ENCODE assay signal across 8 cellular contexts in genomic region chrX:11759172-11759460, GRCh38. TPM values are rescaled to one million over a fixed set of nuclear protein-coding genes. Genes with fewer than 3 reads are reported as not detected.
DNase-seq lines count a peak whose midpoint lies in the region; ATAC-seq and TF ChIP-seq lines count a peak whose summit lies in the region.

No MANE protein-coding gene starts in this region.

- H3K4me3 ChIP-seq in body of pancreas (peak overlapping the region; percentile 13 to 82), mesenchymal stem cell (ENCODE audit: insufficient read depth in 1 of 2, low read depth in 1 of 2, low read length in 2 of 2) (peak overlapping the region; percentile 77 to 91), upper lobe of right lung (peak overlapping the region; percentile 68)

- H2BK15ac ChIP-seq in mesenchymal stem cell (ENCODE audit: low read depth, poor library complexity, severe bottlenecking), result no peak overlapping the region

- H3K4me1 ChIP-seq in body of pancreas (peaks cover 7% of the 10 kb centered on the region), mesenchymal stem cell (ENCODE audit: control insufficient read depth, insufficient read depth, low read depth, low read length) (peaks cover 1% of the 10 kb centered on the region), upper lobe of right lung (no peaks in the 10 kb centered on the region)

- H3K9me3 ChIP-seq in body of pancreas (no peaks in the 10 kb centered on the region), mesenchymal stem cell (ENCODE audit: control insufficient read depth, low read length) (no peaks in the 10 kb centered on the region), upper lobe of right lung (no peaks in the 10 kb centered on the region)

- no peak overlapping the region for H4K91ac ChIP-seq in mesenchymal stem cell (ENCODE audit: low read length)

- H3K4ac ChIP-seq in mesenchymal stem cell (ENCODE audit: low read depth in 1 of 2, low read length in 2 of 2), result peak overlapping the region in 1 of 2 experiments; percentile 61

- H3K9me3 Mint-ChIP-seq in activated naive CD4-positive, alpha-beta T cell treated with anti-CD3 and anti-CD28 coated beads for 36 hours, result no peaks in the 10 kb centered on the region

- H3K23ac ChIP-seq in mesenchymal stem cell (ENCODE audit: low read length in 2 of 2), result no peak overlapping the region

- peak overlapping the region; percentile 99 for H3K9ac ChIP-seq in mesenchymal stem cell (ENCODE audit: low read length)

- H3K4me2 ChIP-seq in mesenchymal stem cell (ENCODE audit: low read length, poor library complexity, severe bottlenecking), result peak overlapping the region; percentile 83

- H2BK5ac ChIP-seq in mesenchymal stem cell (ENCODE audit: low read depth, low read length, poor library complexity, severe bottlenecking), result no peak overlapping the region

- H3K18ac ChIP-seq in mesenchymal stem cell (ENCODE audit: low read depth in 1 of 2, low read length in 2 of 2), result peak overlapping the region in 1 of 2 experiments; percentile 91

- ATAC-seq in body of pancreas (no peak), upper lobe of right lung (no peak), GM19397 (IDR thresholded peaks at IDR 0.05; ENCODE audit: unreplicated experiment) (no peak), HG03095 (IDR thresholded peaks at IDR 0.05; ENCODE audit: unreplicated experiment) (no peak)

- intact Hi-C loops in activated naive CD4-positive, alpha-beta T cell treated with anti-CD3 and anti-CD28 coated beads for 36 hours (cut with micrococcal nuclease), result loop anchor here (1.0 kb wide), 2 partner anchors 33 to 648 kb away; partner anchors contain the start of gene HCCS
- intact Hi-C loops in body of pancreas (cut with DNase I) (no loop called here), upper lobe of right lung (cut with DNase I) (no loop called here)

- H3K27me3 ChIP-seq in body of pancreas (no peaks in the 10 kb centered on the region), mesenchymal stem cell (ENCODE audit: control insufficient read depth in 1 of 2, insufficient read depth in 1 of 2, low read length in 2 of 2) (no peaks in the 10 kb centered on the region), upper lobe of right lung (no peaks in the 10 kb centered on the region)

- no peaks in the 10 kb centered on the region for H3K27me3 Mint-ChIP-seq in activated naive CD4-positive, alpha-beta T cell treated with anti-CD3 and anti-CD28 coated beads for 36 hours (ENCODE audit: low read depth)

- H3K79me1 ChIP-seq in mesenchymal stem cell (replicated peaks; ENCODE audit: low read length, poor library complexity, severe bottlenecking), result peaks cover 8% of the 10 kb centered on the region

- peaks cover 37% of the 10 kb centered on the region for H3K36me3 Mint-ChIP-seq in activated naive CD4-positive, alpha-beta T cell treated with anti-CD3 and anti-CD28 coated beads for 36 hours (ENCODE audit: low read depth)

- H2AK5ac ChIP-seq in mesenchymal stem cell (ENCODE audit: low read length, severe bottlenecking), result no peak overlapping the region

- CTCF ChIA-PET in activated naive CD4-positive, alpha-beta T cell treated with anti-CD3 and anti-CD28 coated beads for 36 hours (lab: Charles Lee), result interaction anchor here (0.9 to 2.0 kb wide), 3 partner anchors 10 to 16 kb away, joined by 3 to 4 read pairs (median 3); no protein-coding TSS in a partner anchor

- peaks cover 23% of the 10 kb centered on the region for H3K4me1 Mint-ChIP-seq in activated naive CD4-positive, alpha-beta T cell treated with anti-CD3 and anti-CD28 coated beads for 36 hours (ENCODE audit: low read depth)

- peak overlapping the region; percentile 94 for H3K4me3 Mint-ChIP-seq in activated naive CD4-positive, alpha-beta T cell treated with anti-CD3 and anti-CD28 coated beads for 36 hours

- WGBS in body of pancreas, 2 donors, result 0% methylated on average over 2 to 7 of the region's 7 CpGs
- WGBS in mesenchymal stem cell, result 0% methylated on average over 6 of the region's 7 CpGs

- H3K14ac ChIP-seq in mesenchymal stem cell (ENCODE audit: low read length in 2 of 2), result no peak overlapping the region

- TF ChIP-seq POLR2A in body of pancreas (IDR thresholded peaks at IDR 0.05), result no peak

- no peak overlapping the region for H2BK120ac ChIP-seq in mesenchymal stem cell (ENCODE audit: low read depth, low read length)

- peak overlapping the region; percentile 69 for H4K8ac ChIP-seq in mesenchymal stem cell (ENCODE audit: low read length)

- H3K27ac ChIP-seq in body of pancreas, result peak overlapping the region in 3 of 4 donors; percentile 76 to 90 (median 85)
- no peak overlapping the region for H3K27ac ChIP-seq in mesenchymal stem cell (ENCODE audit: low read length, poor library complexity, severe bottlenecking)
- peak overlapping the region; percentile 92 for H3K27ac ChIP-seq in upper lobe of right lung

- no peak overlapping the region for H2BK12ac ChIP-seq in mesenchymal stem cell (ENCODE audit: low read length in 2 of 2)

- H3K36me3 ChIP-seq in body of pancreas (replicated peaks in 1 of 2; ENCODE audit: insufficient read depth in 1 of 2, low read depth in 2 of 2), result no peaks in the 10 kb centered on the region
- H3K36me3 ChIP-seq in mesenchymal stem cell (ENCODE audit: control insufficient read depth in 1 of 2, insufficient read depth in 2 of 2, low read depth in 1 of 2, low read length in 2 of 2), result peaks cover 3 to 35% of the 10 kb centered on the region in 2 experiments
- H3K36me3 ChIP-seq in upper lobe of right lung, result peaks cover 32% of the 10 kb centered on the region

- DNase-seq in activated naive CD4-positive, alpha-beta T cell treated with anti-CD3 and anti-CD28 coated beads for 36 hours, result no peak
- DNase-seq in activated naive CD4-positive, alpha-beta T cell treated with anti-CD3 and anti-CD28 coated beads, Interleukin-2, amount 50 U/mL, for 16 hours, result no peak
- DNase-seq in body of pancreas (no peak), mesenchymal stem cell (no peak), upper lobe of right lung (no peak), NCI-H2196 (lab: John Stamatoyannopoulos, UW; ENCODE audit: unreplicated experiment) (no peak)

- no peak for TF ChIP-seq CTCF in body of pancreas (IDR thresholded peaks at IDR 0.05)
- no peak for TF ChIP-seq CTCF in upper lobe of right lung (IDR thresholded peaks at IDR 0.05)

- H3K27ac Mint-ChIP-seq in activated naive CD4-positive, alpha-beta T cell treated with anti-CD3 and anti-CD28 coated beads for 36 hours, result peak overlapping the region; percentile 100

- H2AFZ ChIP-seq in mesenchymal stem cell (ENCODE audit: low read depth, low read length), result no peak overlapping the region

RNA-seq across cellular contexts. Expression of gene MSL3, which starts 1.1 kb away (rescaled TPM):
- 10 to 100 TPM; 69.1 to 72.4 TPM for total RNA-seq in activated naive CD4-positive, alpha-beta T cell treated with anti-CD3 and anti-CD28 coated beads for 36 hours
- 10 to 100 TPM; 10.5 to 11.2 TPM for total RNA-seq in body of pancreas
- polyA plus RNA-seq in mesenchymal stem cell (2013, experiment 1 of 2), result 24.0 TPM
- polyA plus RNA-seq in mesenchymal stem cell (2013, experiment 2 of 2), result 24.4 TPM
- 27.7 TPM for total RNA-seq in upper lobe of right lung
